Comparison of ENCODE assay signal across 13 cellular contexts in genomic region chr6:10425177-10425972, GRCh38. TPM values are rescaled to one million over a fixed set of nuclear protein-coding genes. Genes with fewer than 3 reads are reported as not detected.
DNase-seq lines count a peak whose midpoint lies in the region; ATAC-seq, FAIRE-seq and TF ChIP-seq lines count a peak whose summit lies in the region.
"Had no signal": no experiment of that assay in that cellular context is flagged by ENCODE, and none has a peak within 500 bp of the region (broad histone marks: within the 10 kb centered on the region; RNA-seq: fewer than 3 reads in every experiment).

No MANE protein-coding gene starts in this region.

- no peak overlapping the region for H2AFZ ChIP-seq in H1 (ENCODE audit: low read length)

- ATAC-seq in heart right ventricle (no peak), Right ventricle myocardium inferior (no peak), HG02623 (IDR thresholded peaks at IDR 0.05; ENCODE audit: unreplicated experiment) (no peak)
- ATAC-seq in naive thymus-derived CD8-positive, alpha-beta T cell = no peak
- ATAC-seq: activated CD4-positive, CD25-positive, alpha-beta regulatory T cell treated with anti-CD3 and anti-CD28 coated beads, Interleukin-2, amount 50 U/mL, for 24 hours had no signal

- no peaks in the 10 kb centered on the region for H3K79me2 ChIP-seq in H1 (ENCODE audit: control insufficient read depth in 1 of 2, insufficient read depth in 2 of 2, low read length in 2 of 2)

- H3K27ac ChIP-seq in heart right ventricle = no peak overlapping the region
- H3K27ac ChIP-seq in H1 (ENCODE audit: low read depth, low read length) = no peak overlapping the region
- H3K27ac ChIP-seq in vagina = no peak overlapping the region
- H3K27ac ChIP-seq: HL-60 had no signal

- WGBS in heart right ventricle, 2 donors = 2 to 4% methylated on average over 34 of the region's 34 CpGs
- 6% methylated on average over 28 of the region's 34 CpGs; no CpG with 5 or more reads in 1 of the 2 experiments for WGBS in H1 (ENCODE audit: extremely low coverage in 1 of 2, insufficient coverage in 1 of 2, insufficient read length in 1 of 2, insufficient replicate concordance in 2 of 2, low coverage in 1 of 2, low lambda C conversion rate in 2 of 2, missing lambda C conversion rate in 1 of 2), 2 experiments

- DNase-seq in heart right ventricle (no peak), Right ventricle myocardium inferior (ENCODE audit: missing footprints) (no peak), H1 (ENCODE audit: low read depth in 1 of 2, low spot score in 2 of 2) (no peak), vagina (ENCODE audit: extremely low spot score in 2 of 2) (no peak), NCI-H2107 treated with DMSO at 0.1 percent for 48 hours (lab: John Stamatoyannopoulos, UW; ENCODE audit: unreplicated experiment) (no peak), NCI-H1694 treated with DMSO at 0.1 percent for 48 hours (lab: John Stamatoyannopoulos, UW) (no peak)
- DNase-seq in naive thymus-derived CD8-positive, alpha-beta T cell = no peak
- DNase-seq: NCI-H446 treated with DMSO at 0.1 percent for 48 hours; stimulated activated naive CD4-positive, alpha-beta T cell had no signal

- H2BK20ac ChIP-seq in H1 (ENCODE audit: low read length) = no peak overlapping the region

- H4K20me1 ChIP-seq in H1 (replicated peaks in 1 of 2; ENCODE audit: control insufficient read depth in 1 of 2, insufficient read depth in 2 of 2, low read length in 2 of 2) = peaks cover 27 to 41% of the 10 kb centered on the region in 2 experiments

- no peaks in the 10 kb centered on the region for H3K79me1 ChIP-seq in H1 (ENCODE audit: low read depth, low read length)

- no peaks in the 10 kb centered on the region; the same call in 1 of the 2 replicates for H3K23me2 ChIP-seq in H1 (ENCODE audit: low read depth, low read length)

- no peak overlapping the region for H3K14ac ChIP-seq in H1 (ENCODE audit: insufficient read length)

- intact Hi-C loops in heart right ventricle (cut with DNase I) (loop anchor here in 2 of 10 donors (5.0 to 10.0 kb wide), 2 partner anchors 881 to 1173 kb away; no protein-coding TSS in a partner anchor), Right ventricle myocardium inferior (cut with DNase I) (no loop called here), vagina (cut with DNase I) (no loop called here)

- no peak overlapping the region for H3K56ac ChIP-seq in H1 (replicated peaks; ENCODE audit: insufficient read length, low read depth, low read length)

- no peak overlapping the region for H2BK15ac ChIP-seq in H1 (ENCODE audit: low read length)

- H3K18ac ChIP-seq in H1 (ENCODE audit: extremely low read depth, low read length) = peak overlapping the region; percentile 17; the same call in 1 of the 2 replicates

- peak overlapping the region; percentile 63 to 77 for H3K4me2 ChIP-seq in H1 (ENCODE audit: insufficient read depth in 1 of 2, low read depth in 2 of 2, low read length in 2 of 2)

- H2AK5ac ChIP-seq in H1 (ENCODE audit: low read depth, low read length) = no peak overlapping the region

- H3K27me3 Mint-ChIP-seq in naive thymus-derived CD8-positive, alpha-beta T cell = peaks cover 46 to 90% (median 73%) of the 10 kb centered on the region in 5 donors

- POLR2A ChIA-PET in H1 (lab: Charles Lee; ENCODE audit: partially characterized antibody) = interaction anchor here (0.6 to 2.9 kb wide), 6 partner anchors 11 to 562 kb away, joined by 3 to 10 read pairs (median 4); partner anchors contain the start of gene TFAP2A
- POLR2A ChIA-PET in naive thymus-derived CD8-positive, alpha-beta T cell (lab: Charles Lee) = no interaction called here

- no peak for TF ChIP-seq CTCF in heart right ventricle (IDR thresholded peaks at IDR 0.05)
- no peak for TF ChIP-seq CTCF in H1 (IDR thresholded peaks at IDR 0.05; ENCODE audit: control extremely low read depth in 1 of 3, insufficient read depth in 1 of 3, low read depth in 1 of 3, low read length in 3 of 3)
- TF ChIP-seq CTCF in vagina (IDR thresholded peaks at IDR 0.05) = no peak

- H2BK120ac ChIP-seq in H1 (replicated peaks; ENCODE audit: low read depth, low read length) = no peak overlapping the region

- no peak overlapping the region for H4K91ac ChIP-seq in H1 (replicated peaks; ENCODE audit: insufficient read length, low read length)

- H3K4me3 ChIP-seq in heart right ventricle = peak overlapping the region; percentile 23 to 66 (median 50)
- H3K4me3 ChIP-seq in H1 (ENCODE audit: extremely low read depth in 1 of 4, insufficient read depth in 2 of 4, low read depth in 3 of 4, low read length in 4 of 4) = peak overlapping the region; percentile 16 to 59 (median 54); a peak in 7 of 8 replicates
- H3K4me3 ChIP-seq in vagina = peak overlapping the region; percentile 51 to 53
- H3K4me3 ChIP-seq: mucosa of descending colon had no signal

- H3K4me3 Mint-ChIP-seq in naive thymus-derived CD8-positive, alpha-beta T cell = peak overlapping the region in 8 of 10 donors; percentile 4 to 70 (median 35)

- no peak for TF ChIP-seq RAD21 in H1 (IDR thresholded peaks at IDR 0.05 in 1 of 2, conservative IDR thresholded peaks at IDR 0.05 in 1 of 2; ENCODE audit: low read depth in 2 of 2, low read length in 2 of 2)

- no peak overlapping the region for H3K27ac Mint-ChIP-seq in naive thymus-derived CD8-positive, alpha-beta T cell

- H3K9ac ChIP-seq in H1 (replicated peaks in 1 of 4; ENCODE audit: extremely low read depth in 1 of 4, low read depth in 3 of 4, low read length in 3 of 4) = no peak overlapping the region

- H3K4me1 ChIP-seq in heart right ventricle = peaks cover 0 to 20% (median 12%) of the 10 kb centered on the region in 9 donors
- peaks cover 3 to 32% (median 17%) of the 10 kb centered on the region in 4 experiments for H3K4me1 ChIP-seq in H1 (replicated peaks in 1 of 4; ENCODE audit: control insufficient read depth in 3 of 4, insufficient read depth in 4 of 4, low read length in 3 of 4)
- peaks cover 20% of the 10 kb centered on the region for H3K4me1 ChIP-seq in vagina

- CTCF ChIA-PET in H1 (lab: Charles Lee; ENCODE audit: partially characterized antibody) = interaction anchor here (0.6 to 21.9 kb wide), 7 partner anchors 9 to 1378 kb away, joined by 3 to 365 read pairs (median 4); partner anchors contain the start of gene TFAP2A

- H4K8ac ChIP-seq in H1 (ENCODE audit: extremely low read depth, insufficient read depth, low read length) = no peak overlapping the region; the same call in 1 of the 2 replicates

- no peaks in the 10 kb centered on the region for H3K36me3 ChIP-seq in heart right ventricle
- H3K36me3 ChIP-seq in H1 (ENCODE audit: control insufficient read depth in 2 of 4, insufficient read depth in 4 of 4, low read length in 3 of 4) = peaks cover 0 to 4% (median 0%) of the 10 kb centered on the region in 4 experiments; a peak in 1 of 8 replicates
- no peaks in the 10 kb centered on the region for H3K36me3 ChIP-seq in vagina

- peaks cover 0 to 11% (median 0%) of the 10 kb centered on the region in 9 donors for H3K9me3 Mint-ChIP-seq in naive thymus-derived CD8-positive, alpha-beta T cell

- no peak overlapping the region for H3K23ac ChIP-seq in H1 (ENCODE audit: insufficient read length)

- H3K27me3 ChIP-seq in heart right ventricle (peaks cover 21 to 99% (median 90%) of the 10 kb centered on the region in 7 donors), H1 (replicated peaks in 1 of 4; ENCODE audit: control insufficient read depth in 3 of 4, extremely low read depth in 1 of 4, insufficient read depth in 3 of 4, low read length in 3 of 4) (peaks cover 75 to 87% (median 82%) of the 10 kb centered on the region in 4 experiments), vagina (no peaks in the 10 kb centered on the region)

- peaks cover 0 to 2% (median 0%) of the 10 kb centered on the region in 3 donors for H3K36me3 Mint-ChIP-seq in naive thymus-derived CD8-positive, alpha-beta T cell

- 0 out of 2 replicates have a peak overlapping the region, but pooled peaks have one; percentile 41 for H2BK12ac ChIP-seq in H1 (ENCODE audit: low read depth, low read length)

- no peak for FAIRE-seq in H1 (lab: Jason Lieb, UNC)

- H4K5ac ChIP-seq in H1 (ENCODE audit: insufficient read length, low read depth, low read length) = no peak overlapping the region

- TF ChIP-seq EP300 in H1 (IDR thresholded peaks at IDR 0.05; ENCODE audit: borderline replicate concordance in 1 of 2, low read depth in 2 of 2, low read length in 2 of 2) = no peak

- H3K4ac ChIP-seq in H1 (replicated peaks; ENCODE audit: insufficient read length, low read depth, low read length) = no peak overlapping the region

- no peak overlapping the region for H2BK5ac ChIP-seq in H1 (ENCODE audit: low read depth, low read length)

- H3K9me3 ChIP-seq in heart right ventricle = no peaks in the 10 kb centered on the region
- no peaks in the 10 kb centered on the region for H3K9me3 ChIP-seq in H1 (ENCODE audit: insufficient read depth in 2 of 2, low read depth in 1 of 2, low read length in 1 of 2)
- no peaks in the 10 kb centered on the region for H3K9me3 ChIP-seq in vagina
- H3K9me3 ChIP-seq: mucosa of descending colon had no signal

- peaks cover 3 to 22% (median 12%) of the 10 kb centered on the region in 4 donors for H3K4me1 Mint-ChIP-seq in naive thymus-derived CD8-positive, alpha-beta T cell

- no peak for TF ChIP-seq POLR2A in H1 (IDR thresholded peaks at IDR 0.05; ENCODE audit: control extremely low read depth in 1 of 2, low read depth in 2 of 2, low read length in 2 of 2)
- no peak for TF ChIP-seq POLR2A in vagina (IDR thresholded peaks at IDR 0.05)

TF ChIP-seq in H1, 55 proteins besides CTCF, POLR2A, EP300 and RAD21:
- TF ChIP-seq RNF2 (IDR thresholded peaks at IDR 0.05; ENCODE audit: borderline replicate concordance, low read depth, low read length, missing control alignments, poor library complexity, severe bottlenecking) (peak; percentile 29), SP4 (IDR thresholded peaks at IDR 0.05; ENCODE audit: low read length) (no peak)

RNA-seq across cellular contexts. Expression of gene TFAP2A, which starts 10.5 kb away (rescaled TPM):
- total RNA-seq in heart right ventricle = under 1 TPM in 8 of 10 donors, not detected in 2; 0.12 to 0.59 (median 0.20) TPM
- under 1 TPM; 0.13 to 0.95 TPM for polyA plus RNA-seq in heart right ventricle
- total RNA-seq in Right ventricle myocardium inferior = 0.43 TPM
- total RNA-seq in H1 (2021; fragmentation: NEBNext Ultra II Directional; extraction: Animal tissue kit (Norgen Biotek cat#: 25700)) = 0.10 TPM in 1 of 2 replicates, not detected in the other
- polyA plus RNA-seq in H1 (2011; rRNA removed) = 0.23 and 0.24 TPM in 2 replicates
- polyA plus RNA-seq in H1 (2011; cell fraction: cytosol; rRNA removed) = 0.12 TPM
- 0.24 TPM for polyA plus RNA-seq in H1 (2011; cell fraction: nucleus; rRNA removed)
- 0.25 to 0.49 TPM (median 0.33 TPM) in 4 replicates for polyA plus RNA-seq in H1 (2012, experiment 1 of 2)
- polyA plus RNA-seq in H1 (2012, experiment 2 of 2) = 0.30 TPM
- polyA plus RNA-seq in H1 (2013, experiment 1 of 2) = 0.08 TPM
- 0.07 TPM for polyA plus RNA-seq in H1 (2013, experiment 2 of 2)
- polyA minus RNA-seq in H1 (2011; rRNA and poly(A)+ RNA removed) = 0.41 TPM in 1 of 2 replicates, not detected in the other
- 2.3 TPM for polyA minus RNA-seq in H1 (2011; cell fraction: cytosol; rRNA and poly(A)+ RNA removed)
- polyA minus RNA-seq in H1 (2011; cell fraction: nucleus; rRNA and poly(A)+ RNA removed) = 1.1 TPM
- total RNA-seq in naive thymus-derived CD8-positive, alpha-beta T cell = not detected
- polyA plus RNA-seq in naive thymus-derived CD8-positive, alpha-beta T cell = not detected
- 19.4 TPM for total RNA-seq in vagina

Comparison
In these comparisons a context has a peak if more than half of its experiments do, and no peak if none do; other contexts are left out.
1. RNA of gene TFAP2A, which starts 10.5 kb away (total RNA-seq): 19.4 TPM in vagina (single experiment); 0.43 TPM in Right ventricle myocardium inferior (single experiment), 0.12 to 0.59 TPM in heart right ventricle, 0.10 TPM in H1 and not detected in naive thymus-derived CD8-positive, alpha-beta T cell; every median in the first group is over 10 times any median in the second.
2. Peak in every context shown above with its lines, with median percentiles within 50 percentile points of each other: H3K4me3 ChIP-seq.